Comparison of ENCODE assay signal across 8 cellular contexts in the genomic region with DNA sequence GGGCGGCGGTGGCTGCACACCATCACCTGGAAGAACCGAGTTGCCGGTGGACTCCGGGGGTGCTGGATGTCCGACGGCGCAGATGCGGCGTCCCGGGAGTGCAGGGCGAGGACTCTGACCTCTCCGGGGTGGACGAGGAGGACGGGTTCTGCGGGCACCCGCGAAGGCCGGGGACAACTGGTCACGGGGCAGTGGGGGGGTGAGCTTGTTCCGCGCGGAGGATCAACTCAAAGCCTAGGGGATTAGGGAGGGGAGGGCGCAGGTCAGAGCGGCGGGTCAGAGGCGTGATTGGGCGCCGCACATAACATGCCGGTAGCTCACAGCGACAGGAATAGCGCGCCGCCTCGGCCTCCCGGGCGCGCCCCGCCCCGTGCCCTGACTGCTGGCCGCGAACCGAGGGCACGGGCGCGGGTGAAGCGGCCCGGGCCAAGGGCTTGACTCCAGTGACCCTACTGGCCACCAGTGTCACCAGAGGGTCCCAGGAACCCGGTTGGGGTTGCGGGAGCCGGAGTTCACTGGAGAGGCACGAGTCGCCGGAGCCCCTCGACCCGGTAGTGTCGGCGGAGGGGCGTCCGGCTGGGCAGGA. TPM values are rescaled to one million over a fixed set of nuclear protein-coding genes. Genes with fewer than 3 reads are reported as not detected.
DNase-seq lines count a peak whose midpoint lies in the region; ATAC-seq and TF ChIP-seq lines count a peak whose summit lies in the region.

A gene with protein sequence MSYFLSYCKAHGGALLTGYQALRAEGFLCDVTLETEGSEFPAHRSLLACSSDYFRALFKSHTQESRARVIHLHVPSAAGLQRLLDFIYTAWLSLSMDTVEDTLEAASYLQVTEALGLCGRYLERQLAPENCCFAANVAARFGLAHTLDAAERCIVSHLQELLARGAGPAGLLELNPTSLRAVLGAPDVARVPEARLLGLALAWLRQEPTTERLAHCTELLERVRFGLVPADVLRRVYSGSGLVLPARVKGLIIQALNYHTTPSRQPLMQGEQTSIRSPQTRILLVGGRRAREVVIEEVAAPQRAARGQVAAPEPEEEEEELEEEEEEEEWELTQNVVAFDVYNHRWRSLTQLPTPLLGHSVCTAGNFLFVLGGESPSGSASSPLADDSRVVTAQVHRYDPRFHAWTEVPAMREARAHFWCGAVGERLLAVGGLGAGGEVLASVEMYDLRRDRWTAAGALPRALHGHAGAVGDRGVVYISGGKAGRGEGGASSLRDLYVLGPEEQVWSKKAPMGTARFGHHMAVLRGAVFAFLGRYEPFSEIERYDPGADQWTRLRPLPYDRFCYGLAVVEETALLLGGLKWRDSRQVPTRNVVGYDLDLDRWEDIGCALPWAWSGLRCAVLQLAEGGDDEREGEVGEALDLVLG (minus strand): TSS at position 179 of the 586 bp plus-strand sequence. CDS start 542 bp downstream, outside the sequence.

- H3K4me2 ChIP-seq in PC-9, result no peak within 1 kb of the TSS

- TF ChIP-seq CTCF in thoracic aorta (IDR thresholded peaks at IDR 0.05) (no peak), PC-9 (conservative IDR thresholded peaks at IDR 0.05) (no peak)

- H3K27me3 ChIP-seq in thoracic aorta (replicated peaks; ENCODE audit: insufficient read depth), result no peaks in the 10 kb centered on the region
- H3K27me3 ChIP-seq in PC-9 (ENCODE audit: insufficient read depth, low read depth), result no peaks in the 10 kb centered on the region

- peaks cover 1% of the 10 kb centered on the region for H3K36me3 Mint-ChIP-seq in activated CD4-positive, alpha-beta T cell treated with anti-CD3 and anti-CD28 coated beads, Interleukin-2, amount 10 ng/mL, durations not matched to agents 24 days and 14 days (ENCODE audit: low read depth)
- H3K36me3 Mint-ChIP-seq in activated naive CD8-positive, alpha-beta T cell treated with anti-CD3 and anti-CD28 coated beads for 36 hours, result peaks cover 5% of the 10 kb centered on the region

- no peaks in the 10 kb centered on the region for H3K9me3 ChIP-seq in thoracic aorta
- H3K9me3 ChIP-seq in PC-9 (ENCODE audit: insufficient read depth, low read depth), result no peaks in the 10 kb centered on the region

- peak within 1 kb of the TSS; percentile 67 for H3K4me3 Mint-ChIP-seq in activated CD4-positive, alpha-beta T cell treated with anti-CD3 and anti-CD28 coated beads, Interleukin-2, amount 10 ng/mL, durations not matched to agents 24 days and 14 days
- H3K4me3 Mint-ChIP-seq in activated naive CD8-positive, alpha-beta T cell treated with anti-CD3 and anti-CD28 coated beads for 36 hours, result peak within 1 kb of the TSS; percentile 66

- CTCF ChIA-PET in PC-9 (lab: Charles Lee), result no interaction called here

- peak; percentile 78 for ATAC-seq in left colon
- ATAC-seq in thoracic aorta (ENCODE audit: insufficient number of reproducible peaks, low FRiP score, low read depth), result no peak
- no peak for ATAC-seq in GM21737 (IDR thresholded peaks at IDR 0.05; ENCODE audit: unreplicated experiment)

- no peaks in the 10 kb centered on the region for H4K20me1 ChIP-seq in PC-9 (ENCODE audit: insufficient read depth)

- H3K79me2 ChIP-seq in PC-9 (ENCODE audit: low read depth), result no peaks in the 10 kb centered on the region

- H3K27ac ChIP-seq in thoracic aorta, result no peak within 1 kb of the TSS
- no peak within 1 kb of the TSS for H3K27ac ChIP-seq in PC-9

- peaks cover 2% of the 10 kb centered on the region for H3K4me1 Mint-ChIP-seq in activated CD4-positive, alpha-beta T cell treated with anti-CD3 and anti-CD28 coated beads, Interleukin-2, amount 10 ng/mL, durations not matched to agents 24 days and 14 days
- H3K4me1 Mint-ChIP-seq in activated naive CD8-positive, alpha-beta T cell treated with anti-CD3 and anti-CD28 coated beads for 36 hours, result peaks cover 2% of the 10 kb centered on the region

- no peaks in the 10 kb centered on the region for H3K9me3 Mint-ChIP-seq in activated CD4-positive, alpha-beta T cell treated with anti-CD3 and anti-CD28 coated beads, Interleukin-2, amount 10 ng/mL, durations not matched to agents 24 days and 14 days
- no peaks in the 10 kb centered on the region for H3K9me3 Mint-ChIP-seq in activated naive CD8-positive, alpha-beta T cell treated with anti-CD3 and anti-CD28 coated beads for 36 hours

- no peak within 1 kb of the TSS for H3K27ac Mint-ChIP-seq in activated CD4-positive, alpha-beta T cell treated with anti-CD3 and anti-CD28 coated beads, Interleukin-2, amount 10 ng/mL, durations not matched to agents 24 days and 14 days
- peak within 1 kb of the TSS; percentile 51 for H3K27ac Mint-ChIP-seq in activated naive CD8-positive, alpha-beta T cell treated with anti-CD3 and anti-CD28 coated beads for 36 hours

- no peaks in the 10 kb centered on the region for H3K36me3 ChIP-seq in thoracic aorta
- no peaks in the 10 kb centered on the region for H3K36me3 ChIP-seq in PC-9 (ENCODE audit: low read depth)

- H3K27me3 Mint-ChIP-seq in activated CD4-positive, alpha-beta T cell treated with anti-CD3 and anti-CD28 coated beads, Interleukin-2, amount 10 ng/mL, durations not matched to agents 24 days and 14 days, result peaks cover 9% of the 10 kb centered on the region
- H3K27me3 Mint-ChIP-seq in activated naive CD8-positive, alpha-beta T cell treated with anti-CD3 and anti-CD28 coated beads for 36 hours, result peaks cover 5% of the 10 kb centered on the region

- H3K4me1 ChIP-seq in thoracic aorta (ENCODE audit: control insufficient read depth in 1 of 2, low read depth in 2 of 2) (no peaks in the 10 kb centered on the region), PC-9 (replicated peaks; ENCODE audit: insufficient read depth) (peaks cover 19% of the 10 kb centered on the region)

- intact Hi-C loops in activated CD4-positive, alpha-beta T cell treated with anti-CD3 and anti-CD28 coated beads, Interleukin-2, amount 10 ng/mL, durations not matched to agents 24 days and 14 days (cut with micrococcal nuclease), result no loop called here
- intact Hi-C loops in left colon (cut with DNase I, micrococcal nuclease), result no loop called here
- intact Hi-C loops in PC-9 (cut with micrococcal nuclease; ENCODE audit: unreplicated experiment), result no loop called here

- no peaks in the 10 kb centered on the region for H3K9me2 ChIP-seq in PC-9 (ENCODE audit: insufficient read depth)

- H3F3A ChIP-seq in PC-9 (ENCODE audit: insufficient read depth, low read depth), result peaks cover 13% of the 10 kb centered on the region; the same call in 1 of the 2 replicates

- peak; percentile 57 for DNase-seq in activated CD4-positive, alpha-beta T cell treated with anti-CD3 and anti-CD28 coated beads, Interleukin-2, amount 10 ng/mL, durations not matched to agents 24 days and 14 days
- no peak for DNase-seq in activated CD4-positive, alpha-beta T cell treated with anti-CD3 and anti-CD28 coated beads, Interleukin-2, amount 50 U/mL, for 4 hours
- DNase-seq in activated naive CD8-positive, alpha-beta T cell treated with anti-CD3 and anti-CD28 coated beads for 36 hours, result peak; percentile 9
- DNase-seq in left colon (peak in 1 of 2 donors; percentile 32), thoracic aorta (ENCODE audit: low spot score) (no peak), PC-9 (no peak), COLO829 (ENCODE audit: low spot score) (no peak)

- BruUV-seq in PC-9 (replicated peaks; lab: Mats Ljungman, UMichigan), result no TSS peak

- peak within 1 kb of the TSS; percentile 53 for H3K4me3 ChIP-seq in thoracic aorta
- no peak within 1 kb of the TSS for H3K4me3 ChIP-seq in PC-9

- H2AFZ ChIP-seq in PC-9, result no peak within 1 kb of the TSS

- POLR2A ChIA-PET in PC-9 (lab: Charles Lee; ENCODE audit: unreplicated experiment), result interaction anchor here (0.6 kb wide), 1 partner anchor 58 kb away, joined by 4 read pairs; no protein-coding TSS in a partner anchor

RNA-seq across cellular contexts. Expression of the gene that starts here (rescaled TPM):
- total RNA-seq in activated CD4-positive, alpha-beta T cell treated with anti-CD3 and anti-CD28 coated beads, Interleukin-2, amount 10 ng/mL, durations not matched to agents 24 days and 14 days, result 0.30 and 0.33 TPM in 2 replicates
- under 1 TPM; 0.36 to 0.62 TPM for total RNA-seq in activated naive CD8-positive, alpha-beta T cell treated with anti-CD3 and anti-CD28 coated beads for 36 hours
- total RNA-seq in left colon (1 to 10 TPM; 2.7 to 3.0 TPM), thoracic aorta (not detected), PC-9 (2021) (0.18 TPM in 1 of 2 replicates, not detected in the other)

Comparison
In these comparisons a context has a peak if more than half of its experiments do, and no peak if none do; other contexts are left out.
1. Peak in DNase-seq in activated CD4-positive, alpha-beta T cell treated with anti-CD3 and anti-CD28 coated beads, Interleukin-2, amount 10 ng/mL, durations not matched to agents 24 days and 14 days; RNA of the gene not detected or under 1 TPM.
2. Peak in DNase-seq in activated naive CD8-positive, alpha-beta T cell treated with anti-CD3 and anti-CD28 coated beads for 36 hours; RNA of the gene not detected or under 1 TPM.